In the genomic region with DNA sequence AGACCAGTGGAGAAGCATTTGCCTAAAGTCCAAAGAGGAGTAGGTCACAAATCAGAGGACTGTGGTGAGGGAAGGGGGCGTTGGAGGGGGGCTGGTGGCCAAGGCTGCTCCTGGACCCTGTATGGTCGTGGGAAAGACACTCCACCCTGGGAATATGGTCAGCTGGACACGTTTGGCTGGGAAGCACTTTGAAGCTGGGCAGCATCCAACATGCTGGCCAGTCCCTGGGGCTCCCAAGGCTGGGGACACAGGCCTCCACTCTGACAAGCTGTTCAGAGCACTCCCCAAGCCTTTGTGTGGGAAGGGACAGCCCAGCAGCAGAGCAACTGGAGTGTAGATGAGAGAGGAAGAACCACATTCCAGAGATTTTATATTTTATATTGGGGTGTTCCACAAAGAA, we compare ENCODE assay signal across 16 cellular contexts.
"Had no signal": no experiment of that assay in that cellular context is flagged by ENCODE, and none has a peak within 500 bp of the region (broad histone marks: within the 10 kb centered on the region; RNA-seq: fewer than 3 reads in every experiment).

No MANE protein-coding gene starts in this region.

- H3K4me3 ChIP-seq: stomach, testis, upper lobe of right lung had no signal

- H3K27ac Mint-ChIP-seq: activated B cell treated with CpG ODN at 0.5 μM for 24 hours; activated CD8-positive, alpha-beta T cell treated with anti-CD3 and anti-CD28 coated beads for 36 hours; activated naive CD8-positive, alpha-beta T cell treated with anti-CD3 and anti-CD28 coated beads, Interleukin-2, amount 10 ng/mL, durations not matched to agents 7 days and 5 days; dendritic cell treated with granulocyte-macrophage colony-stimulating factor and Interleukin-4, amounts not matched to agents 40 ng/mL and 50 ng/mL, for 4 days; effector memory CD8-positive, alpha-beta T cell; naive thymus-derived CD8-positive, alpha-beta T cell had no signal

- H3K4me1 Mint-ChIP-seq: activated naive CD8-positive, alpha-beta T cell treated with anti-CD3 and anti-CD28 coated beads, Interleukin-2, amount 10 ng/mL, durations not matched to agents 7 days and 5 days had no signal

- H3K4me1 ChIP-seq: upper lobe of right lung had no signal

- ATAC-seq: activated CD8-positive, alpha-beta T cell treated with anti-CD3 and anti-CD28 coated beads for 36 hours; effector memory CD8-positive, alpha-beta T cell; left lobe of liver; naive thymus-derived CD8-positive, alpha-beta T cell; right cardiac atrium; upper lobe of right lung had no signal

- H3K36me3 Mint-ChIP-seq: activated naive CD8-positive, alpha-beta T cell treated with anti-CD3 and anti-CD28 coated beads, Interleukin-2, amount 10 ng/mL, durations not matched to agents 7 days and 5 days; naive thymus-derived CD8-positive, alpha-beta T cell had no signal

- DNase-seq: activated B cell treated with CpG ODN at 0.5 μM for 24 hours; activated CD4-positive, alpha-beta T cell treated with anti-CD3 and anti-CD28 coated beads for 48 hours; activated CD8-positive, alpha-beta memory T cell treated with anti-CD3 and anti-CD28 coated beads, Interleukin-2, amount 50 U/mL, for 4 hours; activated CD8-positive, alpha-beta T cell treated with anti-CD3 and anti-CD28 coated beads for 36 hours; activated naive CD8-positive, alpha-beta T cell treated with anti-CD3 and anti-CD28 coated beads, Interleukin-2, amount 10 ng/mL, durations not matched to agents 7 days and 5 days; brain microvascular endothelial cell; effector memory CD8-positive, alpha-beta T cell; naive thymus-derived CD8-positive, alpha-beta T cell; stomach; T-helper 2 cell; testis; upper lobe of right lung had no signal

- H3K27ac ChIP-seq: brain microvascular endothelial cell, neutrophil, stomach, testis, upper lobe of right lung had no signal

- H3K27me3 ChIP-seq: brain microvascular endothelial cell, testis, upper lobe of right lung had no signal

- H3K36me3 ChIP-seq: brain microvascular endothelial cell, neutrophil, stomach, upper lobe of right lung had no signal

- H3K4me3 Mint-ChIP-seq: activated B cell treated with CpG ODN at 0.5 μM for 24 hours; activated CD8-positive, alpha-beta T cell treated with anti-CD3 and anti-CD28 coated beads for 36 hours; activated naive CD8-positive, alpha-beta T cell treated with anti-CD3 and anti-CD28 coated beads, Interleukin-2, amount 10 ng/mL, durations not matched to agents 7 days and 5 days; dendritic cell treated with granulocyte-macrophage colony-stimulating factor and Interleukin-4, amounts not matched to agents 40 ng/mL and 50 ng/mL, for 4 days; effector memory CD8-positive, alpha-beta T cell; naive thymus-derived CD8-positive, alpha-beta T cell had no signal

- H3K9me3 Mint-ChIP-seq: activated B cell treated with CpG ODN at 0.5 μM for 24 hours; activated CD8-positive, alpha-beta T cell treated with anti-CD3 and anti-CD28 coated beads for 36 hours; activated naive CD8-positive, alpha-beta T cell treated with anti-CD3 and anti-CD28 coated beads, Interleukin-2, amount 10 ng/mL, durations not matched to agents 7 days and 5 days; dendritic cell treated with granulocyte-macrophage colony-stimulating factor and Interleukin-4, amounts not matched to agents 40 ng/mL and 50 ng/mL, for 4 days; effector memory CD8-positive, alpha-beta T cell; naive thymus-derived CD8-positive, alpha-beta T cell had no signal

- H3K9me3 ChIP-seq: neutrophil, stomach, testis, upper lobe of right lung had no signal
